In genomic region chr11:115409691-115410220, GRCh38 we compare ENCODE assay signal across 1 cellular context.
TF ChIP-seq lines count a peak whose summit lies in the region.

No MANE protein-coding gene starts in this region.

TF ChIP-seq in SK-N-SH, 30 proteins besides CTCF, POLR2A, EP300 and RAD21 (continued from another document):
- TF ChIP-seq, protein P1, sequence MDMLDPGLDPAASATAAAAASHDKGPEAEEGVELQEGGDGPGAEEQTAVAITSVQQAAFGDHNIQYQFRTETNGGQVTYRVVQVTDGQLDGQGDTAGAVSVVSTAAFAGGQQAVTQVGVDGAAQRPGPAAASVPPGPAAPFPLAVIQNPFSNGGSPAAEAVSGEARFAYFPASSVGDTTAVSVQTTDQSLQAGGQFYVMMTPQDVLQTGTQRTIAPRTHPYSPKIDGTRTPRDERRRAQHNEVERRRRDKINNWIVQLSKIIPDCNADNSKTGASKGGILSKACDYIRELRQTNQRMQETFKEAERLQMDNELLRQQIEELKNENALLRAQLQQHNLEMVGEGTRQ (IDR thresholded peaks at IDR 0.05; ENCODE audit: borderline replicate concordance, low read depth, low read length): no peak
- no peak for TF ChIP-seq FOSL2 (IDR thresholded peaks at IDR 0.05; ENCODE audit: borderline replicate concordance, low read depth)
- TF ChIP-seq SIN3A (IDR thresholded peaks at IDR 0.05; ENCODE audit: borderline replicate concordance, low read depth, low read length): no peak
- TF ChIP-seq MEF2A (IDR thresholded peaks at IDR 0.05; ENCODE audit: borderline replicate concordance, low read depth): no peak
- peak; percentile 95 for TF ChIP-seq RCOR1 (IDR thresholded peaks at IDR 0.05; ENCODE audit: low read length)
- TF ChIP-seq POLR2AphosphoS5 (IDR thresholded peaks at IDR 0.05; ENCODE audit: low read depth, low read length): 0 out of 2 replicates have a peak, but pooled peaks have one; percentile 34
- no peak for TF ChIP-seq IRF3 (IDR thresholded peaks at IDR 0.05; ENCODE audit: low read depth, low read length)
- TF ChIP-seq FOXJ3 (CRISPR knock-in tag; IDR thresholded peaks at IDR 0.05): peak; percentile 93
- TF ChIP-seq, protein P2, sequence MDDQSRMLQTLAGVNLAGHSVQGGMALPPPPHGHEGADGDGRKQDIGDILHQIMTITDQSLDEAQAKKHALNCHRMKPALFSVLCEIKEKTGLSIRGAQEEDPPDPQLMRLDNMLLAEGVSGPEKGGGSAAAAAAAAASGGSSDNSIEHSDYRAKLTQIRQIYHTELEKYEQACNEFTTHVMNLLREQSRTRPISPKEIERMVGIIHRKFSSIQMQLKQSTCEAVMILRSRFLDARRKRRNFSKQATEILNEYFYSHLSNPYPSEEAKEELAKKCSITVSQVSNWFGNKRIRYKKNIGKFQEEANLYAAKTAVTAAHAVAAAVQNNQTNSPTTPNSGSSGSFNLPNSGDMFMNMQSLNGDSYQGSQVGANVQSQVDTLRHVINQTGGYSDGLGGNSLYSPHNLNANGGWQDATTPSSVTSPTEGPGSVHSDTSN (IDR thresholded peaks at IDR 0.05): no peak
- TF ChIP-seq GATA2 (CRISPR knock-in tag; IDR thresholded peaks at IDR 0.05): peak; percentile 51; the same call in 1 of the 2 replicates
- TF ChIP-seq MAX (IDR thresholded peaks at IDR 0.05; ENCODE audit: low read depth): no peak
- TF ChIP-seq TCF12 (IDR thresholded peaks at IDR 0.05): peak; percentile 36
- no peak for TF ChIP-seq ELF1 (IDR thresholded peaks at IDR 0.05)
- no peak for TF ChIP-seq JUND (IDR thresholded peaks at IDR 0.05)
- no peak for TF ChIP-seq TAF1 (IDR thresholded peaks at IDR 0.05; ENCODE audit: borderline replicate concordance, low read depth, low read length)
- TF ChIP-seq, protein P3, sequence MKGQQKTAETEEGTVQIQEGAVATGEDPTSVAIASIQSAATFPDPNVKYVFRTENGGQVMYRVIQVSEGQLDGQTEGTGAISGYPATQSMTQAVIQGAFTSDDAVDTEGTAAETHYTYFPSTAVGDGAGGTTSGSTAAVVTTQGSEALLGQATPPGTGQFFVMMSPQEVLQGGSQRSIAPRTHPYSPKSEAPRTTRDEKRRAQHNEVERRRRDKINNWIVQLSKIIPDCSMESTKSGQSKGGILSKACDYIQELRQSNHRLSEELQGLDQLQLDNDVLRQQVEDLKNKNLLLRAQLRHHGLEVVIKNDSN (IDR thresholded peaks at IDR 0.05; ENCODE audit: borderline replicate concordance, low read depth): no peak
TF ChIP-seq in SK-N-SH: peak in this region for 9.
